ENCODE assay signal across 20 cellular contexts in genomic region chr6:4616311-4616710, GRCh38.
A peak's percentile ranks its signal among the peaks of the same experiment; 100 is the strongest.
DNase-seq lines count a peak whose midpoint lies in the region; ATAC-seq, FAIRE-seq and TF ChIP-seq lines count a peak whose summit lies in the region.
"Had no signal": no experiment of that assay in that cellular context is flagged by ENCODE, and none has a peak within 500 bp of the region (broad histone marks: within the 10 kb centered on the region; RNA-seq: fewer than 3 reads in every experiment).

No MANE protein-coding gene starts in this region.

- no peak for TF ChIP-seq POLR2A in K562 (conservative IDR thresholded peaks at IDR 0.05)
- TF ChIP-seq POLR2A in sigmoid colon (IDR thresholded peaks at IDR 0.05), result no peak

- H3K4me2 ChIP-seq in K562 (ENCODE audit: insufficient read depth, low read length), result no peak overlapping the region
- H3K4me2 ChIP-seq: A549; BLaER1 treated with 17β-estradiol and CSF1 and Interleukin-3, amounts not matched to agents 10 nM and 100 nM had no signal

- 19% methylated on average over 8 of the region's 8 CpGs for WGBS in K562 (ENCODE audit: insufficient coverage, low coverage, missing lambda C conversion rate)
- WGBS in sigmoid colon, 2 donors, result 92 to 93% methylated on average over 8 of the region's 8 CpGs

- no peak overlapping the region for H3K27ac ChIP-seq in K562 (ENCODE audit: extremely low read depth, low read depth, low read length)
- H3K27ac ChIP-seq in sigmoid colon, result no peak overlapping the region
- peak overlapping the region; percentile 1 to 38 for H3K27ac ChIP-seq in tibial artery
- H3K27ac ChIP-seq: 22Rv1; A549; BLaER1 treated with 17β-estradiol and CSF1 and Interleukin-3, amounts not matched to agents 10 nM and 100 nM; C4-2B had no signal

- no peak overlapping the region for H3K9ac ChIP-seq in K562 (ENCODE audit: insufficient read depth in 1 of 2, low read depth in 2 of 2, low read length in 2 of 2)
- H3K9ac ChIP-seq: BLaER1 treated with 17β-estradiol and CSF1 and Interleukin-3, amounts not matched to agents 10 nM and 100 nM had no signal

- no peaks in the 10 kb centered on the region; the same call in 1 of the 2 replicates for H4K20me1 ChIP-seq in K562 (replicated peaks; ENCODE audit: control insufficient read depth, insufficient read depth, low read length)
- H4K20me1 ChIP-seq: BLaER1 treated with 17β-estradiol and CSF1 and Interleukin-3, amounts not matched to agents 10 nM and 100 nM had no signal

- in situ Hi-C loops in K562 (cut with MboI), result no loop called here

- intact Hi-C loops in K562 (cut with micrococcal nuclease), result no loop called here
- intact Hi-C loops in sigmoid colon (cut with DNase I), result loop anchor here (10.0 kb wide), 1 partner anchor 262 kb away; no protein-coding TSS in a partner anchor
- intact Hi-C loops in tibial artery (cut with DNase I; ENCODE audit: low total_unique reads), result loop anchor here (10.0 kb wide), 1 partner anchor 262 kb away; no protein-coding TSS in a partner anchor

- POLR2A ChIA-PET in K562 (lab: Yijun Ruan, JAX), result interaction anchor here (1.0 to 1.2 kb wide), 2 partner anchors 9 to 20 kb away, joined by 3 to 4 read pairs; no protein-coding TSS in a partner anchor

- no peak overlapping the region for H2AFZ ChIP-seq in K562 (ENCODE audit: low read depth, low read length)

- H3K9me1 ChIP-seq in K562 (ENCODE audit: control insufficient read depth, insufficient read depth, low read length), result no peaks in the 10 kb centered on the region

- no peaks in the 10 kb centered on the region for H3K79me2 ChIP-seq in K562 (ENCODE audit: control insufficient read depth, insufficient read depth, low read length)

- no TSS peak for BruUV-seq in K562 (replicated peaks; lab: Mats Ljungman, UMichigan)

- ATAC-seq in K562 (no peak), GM21526 (IDR thresholded peaks at IDR 0.05; ENCODE audit: low FRiP score, unreplicated experiment) (no peak)
- ATAC-seq: A549; CD8-positive, alpha-beta T cell had no signal

- H3K9me3 ChIP-seq in K562 (replicated peaks; ENCODE audit: control insufficient read depth, insufficient read depth, low read depth, low read length) (no peaks in the 10 kb centered on the region), sigmoid colon (no peaks in the 10 kb centered on the region), tibial artery (no peaks in the 10 kb centered on the region)
- H3K9me3 ChIP-seq: A549, Caco-2 had no signal

- TF ChIP-seq CTCF in K562 (IDR thresholded peaks at IDR 0.05 in 2 of 3, conservative IDR thresholded peaks at IDR 0.05 in 1 of 3; ENCODE audit: insufficient read depth in 2 of 3, low read depth in 1 of 3, low read length in 3 of 3) (no peak), sigmoid colon (IDR thresholded peaks at IDR 0.05) (no peak), tibial artery (IDR thresholded peaks at IDR 0.05) (no peak)

- no peak for TF ChIP-seq EP300 in K562 (IDR thresholded peaks at IDR 0.05; ENCODE audit: low read length)
- TF ChIP-seq EP300 in sigmoid colon (IDR thresholded peaks at IDR 0.05), result no peak

- no peak for TF ChIP-seq RAD21 in K562 (CRISPR knock-in tag; conservative IDR thresholded peaks at IDR 0.05 in 1 of 2, IDR thresholded peaks at IDR 0.05 in 1 of 2)

- H3K4me3 ChIP-seq in K562, result no peak overlapping the region
- no peak overlapping the region for H3K4me3 ChIP-seq in sigmoid colon
- H3K4me3 ChIP-seq in tibial artery, result no peak overlapping the region
- H3K4me3 ChIP-seq: A549; BLaER1 treated with 17β-estradiol and CSF1 and Interleukin-3, amounts not matched to agents 10 nM and 100 nM had no signal

- H3K4me1 ChIP-seq in K562 (replicated peaks in 1 of 2; ENCODE audit: control insufficient read depth in 2 of 2, insufficient read depth in 2 of 2, low read length in 2 of 2), result peaks cover 6 to 29% of the 10 kb centered on the region in 2 experiments; a peak in 3 of 5 replicates
- peaks cover 0 to 24% (median 22%) of the 10 kb centered on the region in 4 donors for H3K4me1 ChIP-seq in sigmoid colon
- H3K4me1 ChIP-seq in tibial artery, result peaks cover 0 to 43% (median 22%) of the 10 kb centered on the region in 4 donors
- H3K4me1 ChIP-seq: A549 had no signal

- FAIRE-seq in K562 (lab: Jason Lieb, UNC), result no peak
- FAIRE-seq: A549, D721Med, G401.6, GM12891, GM19239 had no signal

- no peaks in the 10 kb centered on the region for H3K36me3 ChIP-seq in K562 (ENCODE audit: control insufficient read depth, insufficient read depth, low read length)
- H3K36me3 ChIP-seq in sigmoid colon, result no peaks in the 10 kb centered on the region
- no peaks in the 10 kb centered on the region for H3K36me3 ChIP-seq in tibial artery
- H3K36me3 ChIP-seq: BLaER1 treated with 17β-estradiol and CSF1 and Interleukin-3, amounts not matched to agents 10 nM and 100 nM had no signal

- H3K27me3 ChIP-seq in K562 (ENCODE audit: control insufficient read depth in 2 of 2, insufficient read depth in 2 of 2, low read length in 2 of 2) (peaks cover 24 to 41% of the 10 kb centered on the region in 2 experiments), sigmoid colon (no peaks in the 10 kb centered on the region), tibial artery (no peaks in the 10 kb centered on the region)
- H3K27me3 ChIP-seq: BLaER1 treated with 17β-estradiol and CSF1 and Interleukin-3, amounts not matched to agents 10 nM and 100 nM had no signal

- CTCF ChIA-PET in K562 (lab: Yijun Ruan, JAX; ENCODE audit: low intra/inter-chr PET ratio), result no interaction called here

- DNase-seq in K562 (ENCODE audit: extremely low read depth in 1 of 4, low spot score in 3 of 4), result no peak
- DNase-seq in sigmoid colon, result peak; percentile 22
- DNase-seq in tibial artery, result no peak
- DNase-seq in NCI-H1048 (lab: John Stamatoyannopoulos, UW), result no peak
- DNase-seq: AML-193; Caco-2; Calu3; CD4-positive, alpha-beta T cell; CD8-positive, alpha-beta T cell; DMS79 treated with DMSO at 0.1 percent for 48 hours; GF-D8 had no signal

TF ChIP-seq in K562, 482 proteins besides CTCF, POLR2A, EP300 and RAD21:
- TF ChIP-seq NFE2 (IDR thresholded peaks at IDR 0.05; ENCODE audit: low read depth) (no peak), HIVEP1 (CRISPR knock-in tag; IDR thresholded peaks at IDR 0.05) (no peak), EZH2 (IDR thresholded peaks at IDR 0.05; ENCODE audit: borderline replicate concordance, low read depth, low read length) (peak; percentile 70; the same call in 1 of the 2 replicates), ZNF133 (CRISPR knock-in tag; IDR thresholded peaks at IDR 0.05) (no peak)

Comparison
In these comparisons a context has a peak if more than half of its experiments do, and no peak if none do; other contexts are left out.
1. H3K27ac ChIP-seq: peak in tibial artery (2 of 2); none in K562 (single experiment) and sigmoid colon (0 of 4).